In the genomic region with DNA sequence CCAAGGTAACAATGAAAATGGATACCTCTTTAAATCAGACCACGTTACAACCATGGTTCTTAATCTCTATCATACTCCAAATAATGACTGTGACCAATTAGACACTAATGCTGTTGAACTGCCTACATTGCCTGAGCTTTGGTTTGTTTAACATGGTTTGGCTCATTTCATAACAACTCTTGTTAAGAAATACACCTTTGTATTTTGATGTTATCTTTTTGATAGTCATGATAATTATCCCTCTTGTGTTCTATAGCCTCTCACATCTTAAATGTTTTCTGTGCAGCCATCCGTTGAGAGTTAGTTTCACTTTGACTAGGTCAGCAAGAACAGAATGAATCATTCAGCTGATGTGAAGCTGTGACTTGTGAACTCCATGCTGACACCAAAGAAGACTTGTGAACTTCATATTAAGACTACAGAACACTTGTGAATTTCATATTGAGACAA, we compare ENCODE assay signal across 8 cellular contexts.
DNase-seq lines count a peak whose midpoint lies in the region; ATAC-seq, FAIRE-seq and TF ChIP-seq lines count a peak whose summit lies in the region.

No MANE protein-coding gene starts in this region.

- no peaks in the 10 kb centered on the region for H3K27me3 Mint-ChIP-seq in T-helper 17 cell

- H3K36me3 Mint-ChIP-seq in T-helper 17 cell (ENCODE audit: low read depth): no peaks in the 10 kb centered on the region

- peak; percentile 99 for ATAC-seq in GM21367 (IDR thresholded peaks at IDR 0.05; ENCODE audit: unreplicated experiment)
- ATAC-seq in HG03520 (IDR thresholded peaks at IDR 0.05; ENCODE audit: unreplicated experiment): peak; percentile 96
- peak; percentile 64 for ATAC-seq in T-helper 17 cell
- peak; percentile 85 for ATAC-seq in left lobe of liver

- peak overlapping the region; percentile 84 for H3K27ac Mint-ChIP-seq in T-helper 17 cell

- no peak for FAIRE-seq in D721Med (lab: Jason Lieb, UNC)

- TF ChIP-seq CTCF in GM12865 (IDR thresholded peaks at IDR 0.05; ENCODE audit: insufficient read depth, low read depth, low read length, missing control alignments) (no peak), D721Med (IDR thresholded peaks at IDR 0.05; ENCODE audit: insufficient read depth, missing control alignments) (no peak)

- H3K4me3 ChIP-seq in GM12865 (ENCODE audit: low read depth, low read length): no peak overlapping the region

- DNase-seq in GM12865 (ENCODE audit: low read depth): peak; percentile 92
- no peak for DNase-seq in T-helper 17 cell
- no peak for DNase-seq in left lobe of liver (ENCODE audit: low spot score)
- no peak for DNase-seq in HT-29 (ENCODE audit: low spot score)
- DNase-seq in D721Med (ENCODE audit: insufficient read length, low spot score): no peak
- no peak for DNase-seq in OCI-M2 (lab: John Stamatoyannopoulos, UW; ENCODE audit: unreplicated experiment)

- no peaks in the 10 kb centered on the region for H3K9me3 ChIP-seq in T-helper 17 cell (ENCODE audit: control insufficient read depth, low read length, poor library complexity, severe bottlenecking)

- peak overlapping the region; percentile 78 for H3K4me3 Mint-ChIP-seq in T-helper 17 cell

- H3K4me1 Mint-ChIP-seq in T-helper 17 cell: peaks cover 7% of the 10 kb centered on the region
